In genomic region chr1:77683836-77684148, GRCh38 we compare ENCODE assay signal across 8 cellular contexts. TPM values are rescaled to one million over a fixed set of nuclear protein-coding genes. Genes with fewer than 3 reads are reported as not detected.
A peak's percentile ranks its signal among the peaks of the same experiment; 100 is the strongest.
DNase-seq lines count a peak whose midpoint lies in the region; ATAC-seq and TF ChIP-seq lines count a peak whose summit lies in the region.

No MANE protein-coding gene starts in this region.

- no peaks in the 10 kb centered on the region for H3K27me3 ChIP-seq in PC-3 (ENCODE audit: low read length)
- H3K27me3 ChIP-seq in esophagus squamous epithelium = no peaks in the 10 kb centered on the region
- no peaks in the 10 kb centered on the region for H3K27me3 ChIP-seq in psoas muscle (ENCODE audit: insufficient read depth in 3 of 3, low read length in 2 of 3)

- TSS peak; percentile 83 for BruUV-seq in PC-3 (replicated peaks; lab: Mats Ljungman, UMichigan)

- POLR2A ChIA-PET in PC-3 (lab: Charles Lee; ENCODE audit: unreplicated experiment) = interaction anchor here (0.6 to 0.7 kb wide), 3 partner anchors 15 to 80 kb away, joined by 3 to 8 read pairs (median 5); no protein-coding TSS in a partner anchor

- H2AFZ ChIP-seq in PC-3 (ENCODE audit: low read length) = peak overlapping the region; percentile 89

- CTCF ChIA-PET in PC-3 (lab: Charles Lee) = no interaction called here

- no peaks in the 10 kb centered on the region for H3K9me2 ChIP-seq in PC-3 (replicated peaks; ENCODE audit: low read length)

- peaks cover 26% of the 10 kb centered on the region for H3K4me1 ChIP-seq in PC-3 (ENCODE audit: insufficient read depth, low read length)
- peaks cover 9 to 48% (median 26%) of the 10 kb centered on the region in 3 donors for H3K4me1 ChIP-seq in esophagus squamous epithelium
- H3K4me1 ChIP-seq in psoas muscle = peaks cover 29% of the 10 kb centered on the region

- 0 to 2% methylated on average over 9 of the region's 9 CpGs for WGBS in esophagus squamous epithelium, 2 donors
- 0 to 1% (median 0%) methylated on average over 9 of the region's 9 CpGs for WGBS in psoas muscle, 3 donors

- peak overlapping the region; percentile 91 for H3K27ac ChIP-seq in PC-3 (ENCODE audit: low read length)
- H3K27ac ChIP-seq in esophagus squamous epithelium = peak overlapping the region; percentile 83 to 96 (median 94)
- peak overlapping the region; percentile 83 for H3K27ac ChIP-seq in psoas muscle

- TF ChIP-seq POLR2A in esophagus squamous epithelium (IDR thresholded peaks at IDR 0.05) = no peak

- H4K20me1 ChIP-seq in PC-3 (ENCODE audit: low read length) = peaks cover 32% of the 10 kb centered on the region

- DNase-seq in PC-3 (no peak), esophagus squamous epithelium (lab: John Stamatoyannopoulos, UW) (no peak), psoas muscle (no peak), SW480 (ENCODE audit: low spot score) (no peak), pons (ENCODE audit: low spot score) (no peak), HK-2 (ENCODE audit: unreplicated experiment) (no peak)

- ATAC-seq in PC-3 (no peak), psoas muscle (peak in 1 of 4 donors; percentile 8), GM21381 (IDR thresholded peaks at IDR 0.05; ENCODE audit: unreplicated experiment) (no peak)

- intact Hi-C loops in PC-3 (cut with micrococcal nuclease) (loop anchor here (1.0 to 10.0 kb wide), 5 partner anchors 139 to 535 kb away; partner anchors contain the start of gene NEXN), esophagus squamous epithelium (cut with DNase I) (no loop called here), psoas muscle (cut with DNase I) (loop anchor here in 1 of 2 donors (5.0 kb wide), 1 partner anchor 536 kb away; no protein-coding TSS in a partner anchor)

- H3K9me3 ChIP-seq in PC-3 (ENCODE audit: low read length) = no peaks in the 10 kb centered on the region
- H3K9me3 ChIP-seq in esophagus squamous epithelium = no peaks in the 10 kb centered on the region
- no peaks in the 10 kb centered on the region for H3K9me3 ChIP-seq in psoas muscle

- peak overlapping the region; percentile 94 for H3K9ac ChIP-seq in PC-3 (ENCODE audit: low read length)

- peak overlapping the region; percentile 89 for H3K4me3 ChIP-seq in GM08714 (ENCODE audit: low read length)
- peak overlapping the region; percentile 90 for H3K4me3 ChIP-seq in PC-3 (ENCODE audit: low read length)
- H3K4me3 ChIP-seq in esophagus squamous epithelium = peak overlapping the region; percentile 53 to 87 (median 86)
- H3K4me3 ChIP-seq in psoas muscle = peak overlapping the region; percentile 77

- H3K36me3 ChIP-seq in PC-3 (ENCODE audit: low read depth, low read length) (no peaks in the 10 kb centered on the region), esophagus squamous epithelium (peaks cover 0 to under 1% (median 0%) of the 10 kb centered on the region in 3 donors), psoas muscle (ENCODE audit: insufficient read depth in 1 of 2, low read depth in 1 of 2) (no peaks in the 10 kb centered on the region)

- peak overlapping the region; percentile 97 for H3K4me2 ChIP-seq in PC-3 (ENCODE audit: low read length)

- TF ChIP-seq CTCF in PC-3 (conservative IDR thresholded peaks at IDR 0.05; ENCODE audit: low read depth, low read length) (no peak), esophagus squamous epithelium (IDR thresholded peaks at IDR 0.05) (no peak), psoas muscle (IDR thresholded peaks at IDR 0.05) (no peak)

- H3F3A ChIP-seq in PC-3 (ENCODE audit: low read length, unreplicated experiment) = no peaks in the 10 kb centered on the region

- H3K79me2 ChIP-seq in PC-3 (ENCODE audit: low read length) = peaks cover 40% of the 10 kb centered on the region

RNA-seq across cellular contexts. Expression of gene ZZZ3, which starts 1.3 kb away (rescaled TPM):
- 58.1 and 77.8 TPM in 2 replicates for total RNA-seq in PC-3 (2014; rRNA removed)
- total RNA-seq in esophagus squamous epithelium = 10 to 100 TPM; 25.3 to 65.6 (median 33.1) TPM
- total RNA-seq in psoas muscle = 10 to 100 TPM; 25.0 to 29.9 (median 28.4) TPM
- 10 to 100 TPM in 2 of 3 donors, 1 to 10 TPM in 1; 8.6 to 21.6 (median 11.6) TPM for polyA plus RNA-seq in psoas muscle
